In the genomic region with DNA sequence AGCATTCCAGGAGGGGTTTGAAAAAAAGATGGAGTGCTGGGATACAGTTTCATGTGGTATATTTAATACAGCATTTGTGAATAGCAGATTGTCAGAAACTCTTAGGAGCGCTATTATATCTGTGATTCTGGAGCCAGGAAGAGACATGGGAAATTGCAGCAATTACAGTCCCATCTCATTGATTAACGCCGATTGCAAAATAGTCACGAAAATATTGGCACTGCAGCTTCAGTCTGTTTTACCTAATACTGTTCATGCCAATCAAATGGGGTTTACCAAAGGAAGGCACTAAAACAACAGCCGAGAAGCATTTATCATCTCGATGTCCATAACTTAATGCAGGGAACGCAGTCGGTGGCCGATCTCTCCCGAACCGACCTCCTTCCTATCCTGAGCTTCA, we compare ENCODE assay signal across 5 cellular contexts.
"Had no signal": no experiment of that assay in that cellular context is flagged by ENCODE, and none has a peak within 500 bp of the region (broad histone marks: within the 10 kb centered on the region; RNA-seq: fewer than 3 reads in every experiment).

No MANE protein-coding gene starts in this region.

- H3K27me3 Mint-ChIP-seq: IgD-negative memory B cell had no signal

- H2AFZ ChIP-seq: GM23338 had no signal

- ATAC-seq: GM23338, HCT116 had no signal

- H3K4me3 ChIP-seq: GM23338, HAP-1 had no signal

- H3K4me1 ChIP-seq: HAP-1 had no signal

- H3K4me1 Mint-ChIP-seq: GM23338, IgD-negative memory B cell had no signal

- H3K27ac Mint-ChIP-seq: GM23338, IgD-negative memory B cell had no signal

- H3K9me3 Mint-ChIP-seq: GM23338 had no signal

- H3K4me3 Mint-ChIP-seq: GM23338, IgD-negative memory B cell had no signal

- H3K9me3 ChIP-seq: HAP-1 had no signal

- H3K36me3 ChIP-seq: HAP-1 had no signal

- H3K4me2 ChIP-seq: GM23338 had no signal

- H3K36me3 Mint-ChIP-seq: IgD-negative memory B cell had no signal

- DNase-seq: KBM-7 had no signal
